9 cellular contexts compared by ENCODE assay signal in genomic region chr2:197307236-197307932, GRCh38. TPM values are rescaled to one million over a fixed set of nuclear protein-coding genes. Genes with fewer than 3 reads are reported as not detected.
DNase-seq lines count a peak whose midpoint lies in the region; ATAC-seq lines count a peak whose summit lies in the region.
"Had no signal": no experiment of that assay in that cellular context is flagged by ENCODE, and none has a peak within 500 bp of the region (broad histone marks: within the 10 kb centered on the region; RNA-seq: fewer than 3 reads in every experiment).

No MANE protein-coding gene starts in this region.

- ATAC-seq in CD4-positive, CD25-positive, alpha-beta regulatory T cell (ENCODE audit: low read depth in 2 of 2): no peak
- ATAC-seq in naive B cell (ENCODE audit: low read depth in 2 of 2) (peak; percentile 10 to 24), GM21367 (IDR thresholded peaks at IDR 0.05; ENCODE audit: unreplicated experiment) (no peak), GM19035 (IDR thresholded peaks at IDR 0.05; ENCODE audit: unreplicated experiment) (no peak)

- H3K9me3 ChIP-seq in CD4-positive, CD25-positive, alpha-beta regulatory T cell (ENCODE audit: control insufficient read depth in 2 of 2, low read length in 2 of 2): no peaks in the 10 kb centered on the region
- H3K9me3 ChIP-seq: mucosa of descending colon had no signal

- peaks cover 76% of the 10 kb centered on the region for H3K4me1 ChIP-seq in CD4-positive, CD25-positive, alpha-beta regulatory T cell (ENCODE audit: control insufficient read depth, insufficient read depth, low read length, poor library complexity, severe bottlenecking)

- DNase-seq in CD4-positive, CD25-positive, alpha-beta regulatory T cell: no peak
- DNase-seq in Kasumi-1 (lab: John Stamatoyannopoulos, UW) (peak; percentile 69 to 79), naive B cell (peak; percentile 57), GM19238 (ENCODE audit: insufficient read length, low spot score) (no peak), DMS53 treated with DMSO at 0.1 percent for 48 hours (lab: John Stamatoyannopoulos, UW; ENCODE audit: unreplicated experiment) (no peak)
- no peak for DNase-seq in activated naive CD8-positive, alpha-beta T cell treated with anti-CD3 and anti-CD28 coated beads for 36 hours

- peak overlapping the region; percentile 95 to 99 (median 97) for H3K4me3 Mint-ChIP-seq in CD4-positive, CD25-positive, alpha-beta regulatory T cell
- H3K4me3 Mint-ChIP-seq in activated naive CD8-positive, alpha-beta T cell treated with anti-CD3 and anti-CD28 coated beads for 36 hours: peak overlapping the region; percentile 86
- H3K4me3 Mint-ChIP-seq in naive B cell: peak overlapping the region; percentile 89 to 99 (median 96)

- no peaks in the 10 kb centered on the region for H3K27me3 ChIP-seq in CD4-positive, CD25-positive, alpha-beta regulatory T cell (ENCODE audit: control insufficient read depth, insufficient read depth, low read length)

- no peaks in the 10 kb centered on the region for H3K9me3 Mint-ChIP-seq in CD4-positive, CD25-positive, alpha-beta regulatory T cell
- H3K9me3 Mint-ChIP-seq in activated naive CD8-positive, alpha-beta T cell treated with anti-CD3 and anti-CD28 coated beads for 36 hours: no peaks in the 10 kb centered on the region
- no peaks in the 10 kb centered on the region for H3K9me3 Mint-ChIP-seq in naive B cell

- H3K4me1 Mint-ChIP-seq in CD4-positive, CD25-positive, alpha-beta regulatory T cell: peaks cover 35 to 78% (median 63%) of the 10 kb centered on the region in 4 donors
- H3K4me1 Mint-ChIP-seq in activated naive CD8-positive, alpha-beta T cell treated with anti-CD3 and anti-CD28 coated beads for 36 hours: peaks cover 73% of the 10 kb centered on the region
- peaks cover 55 to 73% (median 70%) of the 10 kb centered on the region in 3 donors for H3K4me1 Mint-ChIP-seq in naive B cell

- H3K36me3 ChIP-seq in CD4-positive, CD25-positive, alpha-beta regulatory T cell (ENCODE audit: control insufficient read depth, insufficient read depth, low read length): no peaks in the 10 kb centered on the region

- peak overlapping the region; percentile 88 for H3K27ac ChIP-seq in CD4-positive, CD25-positive, alpha-beta regulatory T cell (ENCODE audit: insufficient read depth, low read length, poor library complexity, severe bottlenecking)

- peak overlapping the region; percentile 96 for H3K4me3 ChIP-seq in CD4-positive, CD25-positive, alpha-beta regulatory T cell (ENCODE audit: low read depth, low read length)
- H3K4me3 ChIP-seq: mucosa of descending colon had no signal

- peak overlapping the region; percentile 96 to 98 (median 97) for H3K27ac Mint-ChIP-seq in CD4-positive, CD25-positive, alpha-beta regulatory T cell
- H3K27ac Mint-ChIP-seq in activated naive CD8-positive, alpha-beta T cell treated with anti-CD3 and anti-CD28 coated beads for 36 hours: peak overlapping the region; percentile 90
- peak overlapping the region; percentile 90 to 96 (median 95) for H3K27ac Mint-ChIP-seq in naive B cell

- no peaks in the 10 kb centered on the region for H3K27me3 Mint-ChIP-seq in CD4-positive, CD25-positive, alpha-beta regulatory T cell
- H3K27me3 Mint-ChIP-seq in activated naive CD8-positive, alpha-beta T cell treated with anti-CD3 and anti-CD28 coated beads for 36 hours: no peaks in the 10 kb centered on the region
- no peaks in the 10 kb centered on the region for H3K27me3 Mint-ChIP-seq in naive B cell

- peaks cover 6% of the 10 kb centered on the region for H3K36me3 Mint-ChIP-seq in CD4-positive, CD25-positive, alpha-beta regulatory T cell
- H3K36me3 Mint-ChIP-seq in activated naive CD8-positive, alpha-beta T cell treated with anti-CD3 and anti-CD28 coated beads for 36 hours: peaks cover 38% of the 10 kb centered on the region
- H3K36me3 Mint-ChIP-seq in naive B cell: peaks cover 5 to 7% of the 10 kb centered on the region in 2 donors

RNA-seq across cellular contexts. Expression of gene ANKRD44, which starts 3.2 kb away (rescaled TPM):
- 301 TPM for total RNA-seq in CD4-positive, CD25-positive, alpha-beta regulatory T cell
- 100 to 1,000 TPM in 1 of 4 donors, 10 to 100 TPM in 3; 69.6 to 104 (median 82.8) TPM for polyA plus RNA-seq in CD4-positive, CD25-positive, alpha-beta regulatory T cell
- total RNA-seq in activated naive CD8-positive, alpha-beta T cell treated with anti-CD3 and anti-CD28 coated beads for 36 hours: 100 to 1,000 TPM; 118 to 121 TPM
- polyA plus RNA-seq in naive B cell (ENCODE audit: low read depth in 6 of 6): 100 to 1,000 TPM; 107 to 176 (median 141) TPM

Comparison
In these comparisons a context has a peak if more than half of its experiments do, and no peak if none do; other contexts are left out.
1. ATAC-seq: peak in naive B cell (2 of 2); none in CD4-positive, CD25-positive, alpha-beta regulatory T cell (0 of 2), GM21367 (single experiment) and GM19035 (single experiment).
2. DNase-seq: peak in Kasumi-1 (2 of 2) and naive B cell (single experiment); none in CD4-positive, CD25-positive, alpha-beta regulatory T cell (0 of 3), activated naive CD8-positive, alpha-beta T cell treated with anti-CD3 and anti-CD28 coated beads for 36 hours (single experiment), GM19238 (single experiment) and DMS53 treated with DMSO at 0.1 percent for 48 hours (single experiment).
3. Peak in every context shown above with its lines, with median percentiles within 50 percentile points of each other: H3K27ac Mint-ChIP-seq and H3K4me3 Mint-ChIP-seq.